ENCODE assay signal across 13 cellular contexts in the genomic region with DNA sequence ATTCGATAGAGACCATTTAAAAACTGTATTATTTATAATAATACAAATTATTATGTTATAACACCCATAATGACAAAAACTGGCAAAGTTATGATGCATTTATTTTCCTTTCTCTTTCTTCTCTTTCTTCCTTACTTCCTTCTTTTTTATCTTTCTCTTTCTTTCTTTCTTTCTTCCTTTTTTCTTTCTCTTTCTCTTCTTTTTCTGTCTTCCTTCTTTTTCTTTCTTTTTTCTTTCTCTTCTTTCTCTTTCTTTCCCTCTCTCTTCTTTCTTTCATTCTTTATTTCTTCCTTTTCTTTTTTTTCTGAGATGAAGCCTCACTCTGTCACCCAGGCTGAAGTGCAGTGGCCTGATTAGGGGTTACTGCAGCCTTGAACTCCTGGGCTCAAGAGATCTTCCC.
"Had no signal": no experiment of that assay in that cellular context is flagged by ENCODE, and none has a peak within 500 bp of the region (broad histone marks: within the 10 kb centered on the region; RNA-seq: fewer than 3 reads in every experiment).

No MANE protein-coding gene starts in this region.

- H3K4me3 ChIP-seq: ascending aorta, dorsolateral prefrontal cortex, lower lobe of right lung, transverse colon had no signal

- H3K27me3 ChIP-seq: ascending aorta had no signal

- ATAC-seq: activated CD4-positive, CD25-positive, alpha-beta regulatory T cell treated with anti-CD3 and anti-CD28 coated beads, Interleukin-2, amount 50 U/mL, for 24 hours; activated naive CD8-positive, alpha-beta T cell treated with anti-CD3 and anti-CD28 coated beads, Interleukin-2, amount 50 U/mL, for 24 hours; esophagus mucosa; left cardiac atrium; lower lobe of right lung had no signal

- H3K4me1 ChIP-seq: ascending aorta, transverse colon had no signal

- H3K36me3 Mint-ChIP-seq: naive B cell had no signal

- H3K36me3 ChIP-seq: ascending aorta, lower lobe of right lung, transverse colon had no signal

- H3K9me3 ChIP-seq: ascending aorta, lower lobe of right lung, transverse colon had no signal

- DNase-seq: activated CD4-positive, alpha-beta T cell treated with anti-CD3 and anti-CD28 coated beads, Interleukin-2, amount 50 U/mL, for 48 hours; activated naive CD8-positive, alpha-beta T cell treated with anti-CD3 and anti-CD28 coated beads, Interleukin-2, amount 50 U/mL, for 24 hours; dorsolateral prefrontal cortex; glutamatergic neuron; left cardiac atrium; lower lobe of right lung; naive B cell; stimulated activated CD4-positive, alpha-beta T cell treated with anti-CD3 and anti-CD28 coated beads, Interleukin-4, amount 100 ng/mL, for 4 hours; T-helper 2 cell; transverse colon had no signal

- H3K27ac Mint-ChIP-seq: activated naive CD8-positive, alpha-beta T cell treated with anti-CD3 and anti-CD28 coated beads, Interleukin-2, amount 50 U/mL, for 24 hours; naive B cell had no signal

- H3K27ac ChIP-seq: ascending aorta, dorsolateral prefrontal cortex, lower lobe of right lung had no signal

- H3K9me3 Mint-ChIP-seq: activated naive CD8-positive, alpha-beta T cell treated with anti-CD3 and anti-CD28 coated beads, Interleukin-2, amount 50 U/mL, for 24 hours; naive B cell had no signal

- H3K4me3 Mint-ChIP-seq: activated naive CD8-positive, alpha-beta T cell treated with anti-CD3 and anti-CD28 coated beads, Interleukin-2, amount 50 U/mL, for 24 hours; naive B cell had no signal
